8 cellular contexts compared by ENCODE assay signal in genomic region chr1:3652538-3653285, GRCh38. TPM values are rescaled to one million over a fixed set of nuclear protein-coding genes. Genes with fewer than 3 reads are reported as not detected.
DNase-seq lines count a peak whose midpoint lies in the region; ATAC-seq and TF ChIP-seq lines count a peak whose summit lies in the region.

No MANE protein-coding gene starts in this region.

- 1 to 2% methylated on average over 47 to 48 of the region's 70 CpGs for WGBS in mesodermal cell (ENCODE audit: insufficient coverage in 2 of 2), 2 experiments

- peak overlapping the region; percentile 12 for H3K4me3 ChIP-seq in mesodermal cell (ENCODE audit: extremely low read depth, insufficient read depth, low read length, poor library complexity, severe bottlenecking)

- H3K36me3 ChIP-seq in mesodermal cell (ENCODE audit: control insufficient read depth, insufficient read depth, low read length), result no peaks in the 10 kb centered on the region

- peak overlapping the region; percentile 71 for H3K27ac ChIP-seq in VCaP
- H3K27ac ChIP-seq in mesodermal cell (ENCODE audit: low read depth, low read length, severe bottlenecking), result no peak overlapping the region

- BruUV-seq in Calu3 (replicated peaks; lab: Mats Ljungman, UMichigan), result no TSS peak

- no peaks in the 10 kb centered on the region for H3K9me3 Mint-ChIP-seq in Calu3 (ENCODE audit: low read depth, unreplicated experiment)

- no peak overlapping the region for H3K27ac Mint-ChIP-seq in Calu3 (ENCODE audit: unreplicated experiment)

- CTCF ChIA-PET in Calu3 (lab: Charles Lee), result no interaction called here

- no peaks in the 10 kb centered on the region for H3K4me1 Mint-ChIP-seq in Calu3 (ENCODE audit: low read depth, unreplicated experiment)

- DNase-seq in Calu3 (no peak), NK-92 (lab: John Stamatoyannopoulos, UW; ENCODE audit: unreplicated experiment) (no peak), ureter (ENCODE audit: low spot score) (no peak)

- H3K4me1 ChIP-seq in mesodermal cell (ENCODE audit: control insufficient read depth, insufficient read depth, low read length, poor library complexity, severe bottlenecking), result no peaks in the 10 kb centered on the region

- no peaks in the 10 kb centered on the region for H3K9me3 ChIP-seq in mesodermal cell (ENCODE audit: control insufficient read depth, low read length)

- H3K27me3 Mint-ChIP-seq in Calu3 (ENCODE audit: unreplicated experiment), result peaks cover 57% of the 10 kb centered on the region

- peaks cover 10% of the 10 kb centered on the region for H3K36me3 Mint-ChIP-seq in Calu3 (ENCODE audit: insufficient read depth, unreplicated experiment)

- peak overlapping the region; percentile 37 for H3K4me3 Mint-ChIP-seq in Calu3 (ENCODE audit: low read depth, unreplicated experiment)

- ATAC-seq in GM21717 (IDR thresholded peaks at IDR 0.05; ENCODE audit: unreplicated experiment) (peak; percentile 7), GM21515 (IDR thresholded peaks at IDR 0.05; ENCODE audit: unreplicated experiment) (no peak), HG02678 (IDR thresholded peaks at IDR 0.05; ENCODE audit: unreplicated experiment) (no peak)

- intact Hi-C loops in Calu3 (cut with micrococcal nuclease; ENCODE audit: unreplicated experiment), result loop anchor here (10.0 kb wide), 1 partner anchor 72 kb away; no protein-coding TSS in a partner anchor

- no peak for TF ChIP-seq CTCF in Calu3 (IDR thresholded peaks at IDR 0.05; ENCODE audit: unreplicated experiment)
- no peak for TF ChIP-seq CTCF in VCaP (conservative IDR thresholded peaks at IDR 0.05)

RNA-seq across cellular contexts. Expression of gene TP73, which starts 0.4 kb away (rescaled TPM):
- total RNA-seq in Calu3 (2022) (0.34 and 0.54 TPM in 2 replicates), ureter (3.7 TPM)
- polyA plus RNA-seq in mesodermal cell (2013, experiment 1 of 2), result not detected
- polyA plus RNA-seq in mesodermal cell (2013, experiment 2 of 2), result 0.10 TPM

RNA-seq across cellular contexts. Expression of gene WRAP73, which starts 2.8 kb away (rescaled TPM):
- total RNA-seq in Calu3 (2022), result 14.9 and 18.6 TPM in 2 replicates
- polyA plus RNA-seq in mesodermal cell (2013, experiment 1 of 2), result 25.4 TPM
- 19.7 TPM for polyA plus RNA-seq in mesodermal cell (2013, experiment 2 of 2)
- 18.3 TPM for total RNA-seq in ureter

RNA-seq across cellular contexts. Expression of gene TPRG1L, which starts 27.9 kb away (rescaled TPM):
- 22.5 and 27.3 TPM in 2 replicates for total RNA-seq in Calu3 (2022)
- polyA plus RNA-seq in mesodermal cell (2013, experiment 1 of 2), result 31.7 TPM
- polyA plus RNA-seq in mesodermal cell (2013, experiment 2 of 2), result 26.3 TPM
- total RNA-seq in ureter, result 54.7 TPM

RNA-seq across cellular contexts. Expression of gene MEGF6, which starts 41.4 kb away (rescaled TPM):
- 32.4 and 33.8 TPM in 2 replicates for total RNA-seq in Calu3 (2022)
- 17.0 TPM for polyA plus RNA-seq in mesodermal cell (2013, experiment 1 of 2)
- polyA plus RNA-seq in mesodermal cell (2013, experiment 2 of 2), result 16.3 TPM
- total RNA-seq in ureter, result 22.2 TPM
